8 cellular contexts compared by ENCODE assay signal in genomic region chr10:84177541-84178386, GRCh38. TPM values are rescaled to one million over a fixed set of nuclear protein-coding genes. Genes with fewer than 3 reads are reported as not detected.
DNase-seq lines count a peak whose midpoint lies in the region; ATAC-seq and TF ChIP-seq lines count a peak whose summit lies in the region.

No MANE protein-coding gene starts in this region.

- H3K9me3 ChIP-seq in CD4-positive, alpha-beta T cell (ENCODE audit: control insufficient read depth, low read length): no peaks in the 10 kb centered on the region
- H3K9me3 ChIP-seq in psoas muscle: no peaks in the 10 kb centered on the region

- intact Hi-C loops in CD4-positive, alpha-beta T cell (cut with DNase I, micrococcal nuclease): loop anchor here in 1 of 2 experiments (1.0 kb wide), 1 partner anchor 14 kb away; no protein-coding TSS in a partner anchor
- intact Hi-C loops in psoas muscle (cut with DNase I): no loop called here
- intact Hi-C loops in posterior vena cava (cut with DNase I): no loop called here

- WGBS in psoas muscle, 3 donors: 70 to 75% (median 74%) methylated on average over 11 of the region's 11 CpGs

- no peak for TF ChIP-seq CTCF in CD4-positive, alpha-beta T cell (IDR thresholded peaks at IDR 0.05)
- TF ChIP-seq CTCF in NB4 (IDR thresholded peaks at IDR 0.05; ENCODE audit: low read depth, low read length): no peak
- TF ChIP-seq CTCF in foreskin keratinocyte (conservative IDR thresholded peaks at IDR 0.05): no peak
- no peak for TF ChIP-seq CTCF in psoas muscle (IDR thresholded peaks at IDR 0.05)

- no peaks in the 10 kb centered on the region for H3K36me3 Mint-ChIP-seq in CD4-positive, alpha-beta T cell (ENCODE audit: low read depth)

- H3K4me1 ChIP-seq in foreskin keratinocyte: peaks cover 24% of the 10 kb centered on the region
- H3K4me1 ChIP-seq in psoas muscle: no peaks in the 10 kb centered on the region

- H3K27me3 Mint-ChIP-seq in CD4-positive, alpha-beta T cell: no peaks in the 10 kb centered on the region

- POLR2A ChIA-PET in CD4-positive, alpha-beta T cell (lab: Charles Lee): interaction anchor here (0.6 to 1.6 kb wide), 11 partner anchors 14 to 156 kb away, joined by 3 to 18 read pairs (median 4); partner anchors contain the start of genes CCSER2, CDHR1 and GHITM

- peak overlapping the region; percentile 5 for H3K27ac ChIP-seq in CD4-positive, alpha-beta T cell (ENCODE audit: low read depth, low read length)
- H3K27ac ChIP-seq in foreskin keratinocyte: peak overlapping the region; percentile 68
- H3K27ac ChIP-seq in psoas muscle: no peak overlapping the region

- no peak overlapping the region for H3K4me3 Mint-ChIP-seq in CD4-positive, alpha-beta T cell

- H3K9me3 Mint-ChIP-seq in CD4-positive, alpha-beta T cell: no peaks in the 10 kb centered on the region

- peaks cover 13% of the 10 kb centered on the region for H3K4me1 Mint-ChIP-seq in CD4-positive, alpha-beta T cell (ENCODE audit: low read depth)

- no peak overlapping the region for H3K27ac Mint-ChIP-seq in CD4-positive, alpha-beta T cell

- no peaks in the 10 kb centered on the region for H3K27me3 ChIP-seq in CD4-positive, alpha-beta T cell (ENCODE audit: control insufficient read depth, insufficient read depth, low read length)
- H3K27me3 ChIP-seq in foreskin keratinocyte: no peaks in the 10 kb centered on the region
- H3K27me3 ChIP-seq in psoas muscle (ENCODE audit: insufficient read depth in 3 of 3, low read length in 2 of 3): peaks cover 0 to 3% (median 0%) of the 10 kb centered on the region in 3 donors

- no peak for TF ChIP-seq POLR2A in NB4 (IDR thresholded peaks at IDR 0.05; ENCODE audit: extremely low read depth, insufficient read length)

- peak; percentile 79 for ATAC-seq in CD4-positive, alpha-beta T cell (ENCODE audit: poor library complexity)
- peak; percentile 39 for ATAC-seq in GM19455 (IDR thresholded peaks at IDR 0.05; ENCODE audit: unreplicated experiment)
- no peak for ATAC-seq in foreskin keratinocyte
- ATAC-seq in psoas muscle: no peak
- no peak for ATAC-seq in GM21515 (IDR thresholded peaks at IDR 0.05; ENCODE audit: unreplicated experiment)

- H3K4me3 ChIP-seq in NB4 (ENCODE audit: low read depth, low read length): no peak overlapping the region
- no peak overlapping the region for H3K4me3 ChIP-seq in psoas muscle

- peak in 8 of 10 experiments; percentile 10 to 56 (median 32) for DNase-seq in CD4-positive, alpha-beta T cell
- DNase-seq in NB4 (ENCODE audit: low read depth): peak; percentile 52
- DNase-seq in foreskin keratinocyte: peak in 1 of 2 donors; percentile 51
- no peak for DNase-seq in psoas muscle
- no peak for DNase-seq in HuH-7.5 (ENCODE audit: low spot score)
- DNase-seq in posterior vena cava (ENCODE audit: low spot score): no peak

- CTCF ChIA-PET in CD4-positive, alpha-beta T cell (lab: Charles Lee): interaction anchor here (1.2 kb wide), 1 partner anchor 360 kb away, joined by 3 read pairs; no protein-coding TSS in a partner anchor

- H3K36me3 ChIP-seq in psoas muscle (ENCODE audit: insufficient read depth in 1 of 2, low read depth in 1 of 2): no peaks in the 10 kb centered on the region

RNA-seq across cellular contexts. Expression of gene GPR15LG, which starts 4.2 kb away (rescaled TPM):
- total RNA-seq in CD4-positive, alpha-beta T cell: not detected
- 0.32 TPM in 1 of 2 replicates, not detected in the other for total RNA-seq in foreskin keratinocyte
- polyA plus RNA-seq in foreskin keratinocyte: not detected in 2 replicates
- not detected for total RNA-seq in psoas muscle
- under 1 TPM in 2 of 3 donors, not detected in 1; 0.09 to 0.15 TPM for polyA plus RNA-seq in psoas muscle
- not detected for total RNA-seq in posterior vena cava

RNA-seq across cellular contexts. Expression of gene CDHR1, which starts 16.6 kb away (rescaled TPM):
- total RNA-seq in CD4-positive, alpha-beta T cell: under 1 TPM; 0.74 to 0.92 TPM
- total RNA-seq in foreskin keratinocyte (0.92 and 1.8 TPM in 2 replicates), psoas muscle (under 1 TPM in 1 of 4 donors, not detected in 3; 0.37 TPM), posterior vena cava (under 1 TPM; 0.14 to 0.28 TPM)
- polyA plus RNA-seq in foreskin keratinocyte (0.51 and 1.2 TPM in 2 replicates), psoas muscle (under 1 TPM in 1 of 3 donors, not detected in 2; 0.03 TPM)

RNA-seq across cellular contexts. Expression of gene GHITM, which starts 38.5 kb away (rescaled TPM):
- total RNA-seq in CD4-positive, alpha-beta T cell: 10 to 100 TPM; 64.7 to 67.9 TPM
- total RNA-seq in foreskin keratinocyte (120 and 128 TPM in 2 replicates), psoas muscle (100 to 1,000 TPM; 230 to 353 (median 263) TPM), posterior vena cava (100 to 1,000 TPM in 1 of 2 donors, 10 to 100 TPM in 1; 94.0 to 106 TPM)
- polyA plus RNA-seq in foreskin keratinocyte (103 and 105 TPM in 2 replicates), psoas muscle (100 to 1,000 TPM; 253 to 633 (median 436) TPM)

RNA-seq across cellular contexts. Expression of gene LRIT2, which starts 47.6 kb away (rescaled TPM):
- not detected for total RNA-seq in CD4-positive, alpha-beta T cell
- total RNA-seq in foreskin keratinocyte (not detected in 2 replicates), psoas muscle (not detected), posterior vena cava (not detected)
- polyA plus RNA-seq in foreskin keratinocyte (not detected in 2 replicates), psoas muscle (not detected)

Comparison
In these comparisons a context has a peak if more than half of its experiments do, and no peak if none do; other contexts are left out.
1. ATAC-seq: peak in CD4-positive, alpha-beta T cell (single experiment) and GM19455 (single experiment); none in foreskin keratinocyte (single experiment), psoas muscle (0 of 4) and GM21515 (single experiment).
2. DNase-seq: peak in CD4-positive, alpha-beta T cell (8 of 10) and NB4 (single experiment); none in psoas muscle (0 of 2), HuH-7.5 (single experiment) and posterior vena cava (single experiment).